ENCODE assay signal across 1 cellular context in the genomic region with DNA sequence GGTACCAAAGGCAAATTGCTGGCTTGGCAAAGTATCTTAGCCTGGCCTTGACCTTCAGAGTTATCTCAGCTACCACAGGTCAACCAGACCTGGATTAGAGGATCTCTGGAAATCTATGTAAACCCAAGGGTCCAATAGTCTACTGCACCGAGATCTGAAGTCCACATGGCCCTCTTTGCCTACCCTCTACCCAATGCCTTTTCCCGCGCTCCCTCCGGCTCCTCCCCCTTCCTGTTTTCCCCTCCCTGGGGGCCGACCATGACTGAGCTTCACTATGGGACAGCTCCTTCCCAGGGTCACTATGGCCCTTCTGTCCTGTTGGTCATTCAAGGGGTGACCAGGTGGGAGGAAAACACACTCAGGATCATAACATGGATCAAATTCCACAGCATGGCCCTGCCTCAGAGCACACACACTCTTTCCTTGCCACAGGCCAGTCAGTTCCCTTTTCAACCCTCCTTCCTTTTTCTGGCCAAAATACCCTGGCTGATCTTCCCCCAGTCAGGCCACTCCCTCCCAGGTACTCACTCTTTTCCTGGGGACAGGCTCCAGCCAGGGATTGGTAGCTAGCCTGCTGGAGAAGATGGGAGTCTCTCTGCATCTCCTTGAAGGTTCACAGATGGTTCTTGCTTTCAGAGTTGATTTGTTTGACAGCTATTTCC.
TF ChIP-seq lines count a peak whose summit lies in the region.

No MANE protein-coding gene starts in this region.

TF ChIP-seq in WTC11, 78 proteins besides CTCF, POLR2A, EP300 and RAD21 (continued from another document):
- TF ChIP-seq, protein P1, sequence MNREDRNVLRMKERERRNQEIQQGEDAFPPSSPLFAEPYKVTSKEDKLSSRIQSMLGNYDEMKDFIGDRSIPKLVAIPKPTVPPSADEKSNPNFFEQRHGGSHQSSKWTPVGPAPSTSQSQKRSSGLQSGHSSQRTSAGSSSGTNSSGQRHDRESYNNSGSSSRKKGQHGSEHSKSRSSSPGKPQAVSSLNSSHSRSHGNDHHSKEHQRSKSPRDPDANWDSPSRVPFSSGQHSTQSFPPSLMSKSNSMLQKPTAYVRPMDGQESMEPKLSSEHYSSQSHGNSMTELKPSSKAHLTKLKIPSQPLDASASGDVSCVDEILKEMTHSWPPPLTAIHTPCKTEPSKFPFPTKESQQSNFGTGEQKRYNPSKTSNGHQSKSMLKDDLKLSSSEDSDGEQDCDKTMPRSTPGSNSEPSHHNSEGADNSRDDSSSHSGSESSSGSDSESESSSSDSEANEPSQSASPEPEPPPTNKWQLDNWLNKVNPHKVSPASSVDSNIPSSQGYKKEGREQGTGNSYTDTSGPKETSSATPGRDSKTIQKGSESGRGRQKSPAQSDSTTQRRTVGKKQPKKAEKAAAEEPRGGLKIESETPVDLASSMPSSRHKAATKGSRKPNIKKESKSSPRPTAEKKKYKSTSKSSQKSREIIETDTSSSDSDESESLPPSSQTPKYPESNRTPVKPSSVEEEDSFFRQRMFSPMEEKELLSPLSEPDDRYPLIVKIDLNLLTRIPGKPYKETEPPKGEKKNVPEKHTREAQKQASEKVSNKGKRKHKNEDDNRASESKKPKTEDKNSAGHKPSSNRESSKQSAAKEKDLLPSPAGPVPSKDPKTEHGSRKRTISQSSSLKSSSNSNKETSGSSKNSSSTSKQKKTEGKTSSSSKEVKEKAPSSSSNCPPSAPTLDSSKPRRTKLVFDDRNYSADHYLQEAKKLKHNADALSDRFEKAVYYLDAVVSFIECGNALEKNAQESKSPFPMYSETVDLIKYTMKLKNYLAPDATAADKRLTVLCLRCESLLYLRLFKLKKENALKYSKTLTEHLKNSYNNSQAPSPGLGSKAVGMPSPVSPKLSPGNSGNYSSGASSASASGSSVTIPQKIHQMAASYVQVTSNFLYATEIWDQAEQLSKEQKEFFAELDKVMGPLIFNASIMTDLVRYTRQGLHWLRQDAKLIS (CRISPR knock-in tag; IDR thresholded peaks at IDR 0.05; ENCODE audit: borderline replicate concordance): no peak
- TF ChIP-seq ETV6 (CRISPR knock-in tag; IDR thresholded peaks at IDR 0.05) (no peak), RORB (CRISPR knock-in tag; IDR thresholded peaks at IDR 0.05) (no peak), ZMAT4 (CRISPR knock-in tag; IDR thresholded peaks at IDR 0.05) (no peak), FOXK1 (CRISPR knock-in tag; IDR thresholded peaks at IDR 0.05) (no peak)
- TF ChIP-seq, protein P2, sequence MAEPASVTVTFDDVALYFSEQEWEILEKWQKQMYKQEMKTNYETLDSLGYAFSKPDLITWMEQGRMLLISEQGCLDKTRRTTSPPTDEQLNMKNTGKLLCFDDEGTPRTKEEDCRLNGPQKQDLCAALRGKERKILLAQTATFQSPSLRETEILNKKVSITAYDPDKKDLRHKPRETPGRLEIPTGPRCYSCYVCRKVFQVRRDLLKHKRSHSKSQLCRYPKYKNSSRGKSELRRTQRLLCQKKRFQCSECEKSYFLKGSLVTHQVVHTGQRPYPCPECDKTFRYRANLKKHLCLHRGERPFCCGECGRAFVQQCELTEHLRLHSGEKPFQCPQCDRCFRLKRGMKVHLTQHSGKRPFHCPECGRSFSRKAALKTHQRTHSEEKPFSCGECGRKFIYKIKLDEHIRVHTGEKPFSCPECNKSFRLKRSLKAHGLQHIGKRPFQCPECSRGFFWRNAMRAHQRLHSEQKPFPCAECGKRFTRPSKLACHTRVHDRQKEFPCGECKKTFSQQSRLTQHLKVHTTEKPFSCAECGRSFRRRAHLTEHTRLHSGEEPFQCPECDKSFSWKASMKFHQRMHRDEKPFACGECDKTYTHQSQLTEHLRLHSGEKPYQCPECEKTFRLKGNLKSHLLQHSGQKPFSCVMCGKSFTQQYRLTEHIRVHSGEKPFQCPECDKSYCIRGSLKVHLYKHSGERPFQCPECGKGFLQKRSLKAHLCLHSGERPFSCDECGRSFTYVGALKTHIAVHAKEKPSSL (CRISPR knock-in tag; conservative IDR thresholded peaks at IDR 0.05): no peak
TF ChIP-seq in WTC11: peak in this region for 0.
